ENCODE assay signal across 15 cellular contexts in the genomic region with DNA sequence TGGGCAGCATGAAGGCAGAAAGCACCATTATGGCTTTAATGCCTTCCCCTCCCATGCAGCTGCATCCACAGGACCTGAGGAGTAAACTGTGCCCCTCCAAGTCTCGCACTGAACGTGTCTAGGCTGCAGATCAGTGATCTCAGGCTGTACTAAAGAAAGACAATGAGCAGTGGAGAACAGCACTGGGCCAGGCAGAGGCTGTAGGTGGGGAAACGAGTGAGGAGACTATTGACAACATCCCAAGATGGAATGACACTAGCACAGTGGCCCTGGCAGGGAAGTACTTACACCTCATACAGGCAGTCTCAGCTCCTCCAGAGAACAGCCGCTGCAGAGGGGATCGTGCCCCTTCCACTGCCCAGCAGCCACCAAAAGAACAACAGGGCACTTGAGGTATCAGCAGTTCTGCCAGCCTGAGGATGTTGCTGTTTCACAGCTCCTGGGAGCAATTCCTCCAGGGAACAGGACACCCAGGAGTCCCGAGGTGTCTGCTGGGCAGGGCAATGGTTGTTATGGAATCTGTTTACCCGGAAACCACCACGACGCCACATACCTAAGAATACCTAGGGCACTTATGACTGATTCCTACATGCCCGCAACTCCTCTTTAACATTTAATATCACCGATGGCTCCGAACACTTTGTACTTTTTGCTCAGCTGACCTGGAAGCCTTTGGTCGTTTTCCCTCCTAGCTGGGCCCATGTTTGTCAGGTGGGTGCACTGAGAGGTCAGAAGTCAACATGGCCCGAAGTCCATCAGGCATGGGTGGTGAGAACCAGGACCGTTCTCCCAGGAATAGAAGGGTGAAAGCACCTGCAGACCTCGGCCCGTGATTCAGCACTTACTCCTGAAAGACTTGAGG.
DNase-seq lines count a peak whose midpoint lies in the region; ATAC-seq and TF ChIP-seq lines count a peak whose summit lies in the region.
"Had no signal": no experiment of that assay in that cellular context is flagged by ENCODE, and none has a peak within 500 bp of the region (broad histone marks: within the 10 kb centered on the region; RNA-seq: fewer than 3 reads in every experiment).

No MANE protein-coding gene starts in this region.

- WGBS in adrenal gland, 4 donors = 88 to 92% (median 90%) methylated on average over 15 to 17 of the region's 17 CpGs

- no peak overlapping the region for H3K27ac ChIP-seq in CD4-positive, alpha-beta T cell (ENCODE audit: low read depth, low read length)
- H3K27ac ChIP-seq in RWPE1 = peak overlapping the region; percentile 71
- H3K27ac ChIP-seq in epithelial cell of prostate = peak overlapping the region; percentile 42
- H3K27ac ChIP-seq in adrenal gland = no peak overlapping the region
- H3K27ac ChIP-seq: heart left ventricle, KMS-11 had no signal

- peak overlapping the region; percentile 39 for H3K4me3 Mint-ChIP-seq in CD4-positive, alpha-beta T cell
- H3K4me3 Mint-ChIP-seq in neural crest cell = no peak overlapping the region

- H3K9me3 Mint-ChIP-seq in CD4-positive, alpha-beta T cell = no peaks in the 10 kb centered on the region
- no peaks in the 10 kb centered on the region for H3K9me3 Mint-ChIP-seq in neural crest cell

- H3K9me3 ChIP-seq in CD4-positive, alpha-beta T cell (ENCODE audit: control insufficient read depth, low read length) = no peaks in the 10 kb centered on the region
- no peaks in the 10 kb centered on the region for H3K9me3 ChIP-seq in adrenal gland (replicated peaks in 1 of 3)
- H3K9me3 ChIP-seq: heart left ventricle had no signal

- peaks cover 28% of the 10 kb centered on the region for H3K4me1 Mint-ChIP-seq in CD4-positive, alpha-beta T cell (ENCODE audit: low read depth)
- H3K4me1 Mint-ChIP-seq in neural crest cell = peaks cover 52% of the 10 kb centered on the region

- H3K36me3 ChIP-seq in adrenal gland (replicated peaks in 1 of 2) = no peaks in the 10 kb centered on the region
- H3K36me3 ChIP-seq: heart left ventricle had no signal

- no peaks in the 10 kb centered on the region for H3K36me3 Mint-ChIP-seq in CD4-positive, alpha-beta T cell (ENCODE audit: low read depth)
- peaks cover 2% of the 10 kb centered on the region for H3K36me3 Mint-ChIP-seq in neural crest cell (ENCODE audit: low read depth)

- CTCF ChIA-PET in CD4-positive, alpha-beta T cell (lab: Charles Lee) = no interaction called here
- CTCF ChIA-PET in RWPE1 (lab: Yijun Ruan, JAX) = no interaction called here

- POLR2A ChIA-PET in CD4-positive, alpha-beta T cell (lab: Charles Lee) = no interaction called here
- POLR2A ChIA-PET in RWPE1 (lab: Yijun Ruan, JAX; ENCODE audit: low non-redundant PET) = no interaction called here

- TF ChIP-seq POLR2A in adrenal gland (IDR thresholded peaks at IDR 0.05) = no peak

- H3K27me3 ChIP-seq in CD4-positive, alpha-beta T cell (ENCODE audit: control insufficient read depth, insufficient read depth, low read length) = no peaks in the 10 kb centered on the region
- H3K27me3 ChIP-seq in adrenal gland = no peaks in the 10 kb centered on the region
- H3K27me3 ChIP-seq: heart left ventricle had no signal

- H3K27ac Mint-ChIP-seq in CD4-positive, alpha-beta T cell = no peak overlapping the region
- H3K27ac Mint-ChIP-seq in neural crest cell (ENCODE audit: unreplicated experiment) = peak overlapping the region; percentile 85

- TF ChIP-seq CTCF in CD4-positive, alpha-beta T cell (IDR thresholded peaks at IDR 0.05) = no peak
- TF ChIP-seq CTCF in RWPE1 (conservative IDR thresholded peaks at IDR 0.05; ENCODE audit: low read depth) = no peak
- no peak for TF ChIP-seq CTCF in neural crest cell (conservative IDR thresholded peaks at IDR 0.05)
- TF ChIP-seq CTCF in adrenal gland (IDR thresholded peaks at IDR 0.05) = no peak

- H3K4me1 ChIP-seq in adrenal gland (replicated peaks in 1 of 2) = no peaks in the 10 kb centered on the region

- no peak for ATAC-seq in CD4-positive, alpha-beta T cell (ENCODE audit: poor library complexity)
- no peak for ATAC-seq in GM19463 (IDR thresholded peaks at IDR 0.05; ENCODE audit: unreplicated experiment)

- H3K4me3 ChIP-seq in adrenal gland = no peak overlapping the region
- H3K4me3 ChIP-seq: heart left ventricle had no signal

- intact Hi-C loops in CD4-positive, alpha-beta T cell (cut with DNase I, micrococcal nuclease) = no loop called here
- intact Hi-C loops in adrenal gland (cut with DNase I) = no loop called here

- in situ Hi-C loops in G401 (cut with HindIII; ENCODE audit: low sequenced_read_pairs) = no loop called here

- no peaks in the 10 kb centered on the region for H3K27me3 Mint-ChIP-seq in CD4-positive, alpha-beta T cell
- no peaks in the 10 kb centered on the region for H3K27me3 Mint-ChIP-seq in neural crest cell (ENCODE audit: low read depth)

- DNase-seq in CD4-positive, alpha-beta T cell = no peak
- DNase-seq in RWPE1 (ENCODE audit: low spot score) = no peak
- no peak for DNase-seq in epithelial cell of prostate (ENCODE audit: low read depth, low spot score)
- no peak for DNase-seq in neural crest cell (ENCODE audit: low read depth, low spot score)
- DNase-seq in G401 (ENCODE audit: low spot score) = no peak
- DNase-seq in stimulated activated CD4-positive, alpha-beta T cell treated with anti-CD3 and anti-CD28 coated beads, Interleukin-2, amount 100 ng/mL, for 48 hours = no peak
- DNase-seq in adrenal gland = no peak
- DNase-seq: activated CD4-positive, alpha-beta T cell treated with anti-CD3 and anti-CD28 coated beads for 4 hours; activated gamma-delta T cell treated with Interleukin-2 at 50 U/mL for 16 hours; heart left ventricle; mesenchymal stem cell; NCI-H2081 treated with DMSO at 0.1 percent for 48 hours; stimulated activated CD4-positive, alpha-beta T cell treated with anti-CD3 and anti-CD28 coated beads, Interleukin-4, amount 100 ng/mL, for 24 hours had no signal

Comparison
In these comparisons a context has a peak if more than half of its experiments do, and no peak if none do; other contexts are left out.
1. H3K27ac ChIP-seq: peak in RWPE1 (single experiment) and epithelial cell of prostate (single experiment); none in CD4-positive, alpha-beta T cell (single experiment) and adrenal gland (0 of 5).